Comparison of ENCODE assay signal across 16 cellular contexts in genomic region chr9:75181748-75182147, GRCh38.
DNase-seq lines count a peak whose midpoint lies in the region; ATAC-seq and TF ChIP-seq lines count a peak whose summit lies in the region.
"Had no signal": no experiment of that assay in that cellular context is flagged by ENCODE, and none has a peak within 500 bp of the region (broad histone marks: within the 10 kb centered on the region; RNA-seq: fewer than 3 reads in every experiment).

No MANE protein-coding gene starts in this region.

- H3K79me1 ChIP-seq in neuronal stem cell (ENCODE audit: low read depth, low read length), result no peaks in the 10 kb centered on the region

- H2AFZ ChIP-seq in GM23338 (peak overlapping the region; percentile 29; the same call in 1 of the 2 replicates), neuronal stem cell (ENCODE audit: low read length) (no peak overlapping the region)

- H3K79me2 ChIP-seq in GM23338 (replicated peaks; ENCODE audit: insufficient read depth), result no peaks in the 10 kb centered on the region

- DNase-seq in GM23338 (ENCODE audit: low spot score), result no peak
- peak; percentile 27 for DNase-seq in OCI-M1 (lab: John Stamatoyannopoulos, UW)
- peak; percentile 66 for DNase-seq in dermis blood vessel endothelial cell
- no peak for DNase-seq in left lung
- no peak for DNase-seq in neuronal stem cell (ENCODE audit: low spot score)
- no peak for DNase-seq in NCI-H2227 treated with DMSO at 0.1 percent for 48 hours (lab: John Stamatoyannopoulos, UW)
- DNase-seq in activated naive CD8-positive, alpha-beta T cell treated with anti-CD3 and anti-CD28 coated beads, Interleukin-2, amount 50 U/mL, for 24 hours, result no peak
- no peak for DNase-seq in cerebellar nuclear complex (lab: John Stamatoyannopoulos, UW)
- DNase-seq: activated CD8-positive, alpha-beta memory T cell treated with anti-CD3 and anti-CD28 coated beads for 24 hours; activated gamma-delta T cell treated with Interleukin-2 at 50 U/mL for 16 hours; colonic mucosa; H7; NCI-H510A; right lobe of liver had no signal

- H3K9me3 ChIP-seq in left lung (no peaks in the 10 kb centered on the region), neuronal stem cell (replicated peaks in 1 of 2; ENCODE audit: control insufficient read depth in 2 of 2, insufficient read depth in 1 of 2, low read depth in 1 of 2, low read length in 2 of 2) (no peaks in the 10 kb centered on the region)
- H3K9me3 ChIP-seq: colonic mucosa, gastroesophageal sphincter, right lobe of liver had no signal

- H3K36me3 ChIP-seq in GM23338 (ENCODE audit: insufficient read depth), result no peaks in the 10 kb centered on the region
- peaks cover 0 to 18% of the 10 kb centered on the region in 2 donors for H3K36me3 ChIP-seq in left lung
- no peaks in the 10 kb centered on the region for H3K36me3 ChIP-seq in neuronal stem cell (replicated peaks in 1 of 2; ENCODE audit: control insufficient read depth in 2 of 2, insufficient read depth in 2 of 2, low read length in 2 of 2)
- H3K36me3 ChIP-seq: colonic mucosa, right lobe of liver had no signal

- H4K91ac ChIP-seq in neuronal stem cell (ENCODE audit: low read depth, low read length, poor library complexity), result no peak overlapping the region

- TF ChIP-seq CTCF in GM23338 (conservative IDR thresholded peaks at IDR 0.05; ENCODE audit: low read depth in 2 of 2), result no peak
- TF ChIP-seq CTCF in left lung (IDR thresholded peaks at IDR 0.05), result no peak

- H3K27me3 Mint-ChIP-seq in GM23338 (ENCODE audit: insufficient read depth, low read depth, poor library complexity), result peaks cover 4% of the 10 kb centered on the region
- H3K27me3 Mint-ChIP-seq in activated naive CD8-positive, alpha-beta T cell treated with anti-CD3 and anti-CD28 coated beads, Interleukin-2, amount 50 U/mL, for 24 hours, result no peaks in the 10 kb centered on the region

- H3K4me1 ChIP-seq in GM23338 (ENCODE audit: insufficient read depth), result no peaks in the 10 kb centered on the region
- peaks cover 0 to 3% of the 10 kb centered on the region in 2 donors for H3K4me1 ChIP-seq in left lung
- no peaks in the 10 kb centered on the region for H3K4me1 ChIP-seq in neuronal stem cell (ENCODE audit: control insufficient read depth in 2 of 2, insufficient read depth in 1 of 2, low read depth in 1 of 2, low read length in 2 of 2)
- H3K4me1 ChIP-seq: colonic mucosa, gastroesophageal sphincter, right lobe of liver had no signal

- ATAC-seq in GM23338 (no peak), left lung (peak; percentile 24)
- no peak for ATAC-seq in activated naive CD8-positive, alpha-beta T cell treated with anti-CD3 and anti-CD28 coated beads, Interleukin-2, amount 50 U/mL, for 24 hours
- ATAC-seq: gastroesophageal sphincter had no signal

- H3K4ac ChIP-seq in neuronal stem cell (ENCODE audit: low read length), result no peak overlapping the region

- H3K9ac ChIP-seq in neuronal stem cell (ENCODE audit: low read depth, low read length, poor library complexity), result no peak overlapping the region

- H3K23ac ChIP-seq in neuronal stem cell (ENCODE audit: low read depth, low read length, poor library complexity), result no peak overlapping the region

- no peak overlapping the region for H2BK12ac ChIP-seq in neuronal stem cell (ENCODE audit: low read length)

- no peak overlapping the region for H2BK15ac ChIP-seq in neuronal stem cell (ENCODE audit: low read length)

- no peak overlapping the region for H3K27ac Mint-ChIP-seq in GM23338
- no peak overlapping the region for H3K27ac Mint-ChIP-seq in activated naive CD8-positive, alpha-beta T cell treated with anti-CD3 and anti-CD28 coated beads, Interleukin-2, amount 50 U/mL, for 24 hours

- H2BK5ac ChIP-seq in neuronal stem cell (ENCODE audit: low read length), result no peak overlapping the region

- no peaks in the 10 kb centered on the region for H3K9me2 ChIP-seq in GM23338 (ENCODE audit: insufficient read depth)

- H2AK5ac ChIP-seq in neuronal stem cell (ENCODE audit: low read depth, low read length), result no peak overlapping the region

- H3K27me3 ChIP-seq in GM23338 (ENCODE audit: insufficient read depth) (no peaks in the 10 kb centered on the region), left lung (no peaks in the 10 kb centered on the region), neuronal stem cell (ENCODE audit: control insufficient read depth in 3 of 3, insufficient read depth in 3 of 3, low read depth in 1 of 3, low read length in 3 of 3) (no peaks in the 10 kb centered on the region)
- H3K27me3 ChIP-seq: colonic mucosa, gastroesophageal sphincter, right lobe of liver had no signal

- H3K4me2 ChIP-seq in GM23338 (no peak overlapping the region), neuronal stem cell (ENCODE audit: insufficient read depth, low read length, poor library complexity, severe bottlenecking) (no peak overlapping the region)

- no CpG with 5 or more reads among the region's 1 CpG for WGBS in neuronal stem cell (ENCODE audit: extremely low coverage in 2 of 2, insufficient read length in 2 of 2, insufficient replicate concordance in 1 of 2), 2 donors

- H2BK120ac ChIP-seq in neuronal stem cell (ENCODE audit: low read depth, low read length), result no peak overlapping the region

- no peak overlapping the region for H3K14ac ChIP-seq in neuronal stem cell (ENCODE audit: low read length)

- H3K4me1 Mint-ChIP-seq in GM23338, result no peaks in the 10 kb centered on the region
- peaks cover 5% of the 10 kb centered on the region for H3K4me1 Mint-ChIP-seq in activated naive CD8-positive, alpha-beta T cell treated with anti-CD3 and anti-CD28 coated beads, Interleukin-2, amount 50 U/mL, for 24 hours

- H4K20me1 ChIP-seq in GM23338 (replicated peaks; ENCODE audit: insufficient read depth), result no peaks in the 10 kb centered on the region

- H3K27ac ChIP-seq in GM23338 (ENCODE audit: low read depth), result no peak overlapping the region
- H3K27ac ChIP-seq in left lung, result no peak overlapping the region
- H3K27ac ChIP-seq in neuronal stem cell (replicated peaks; ENCODE audit: low read length), result no peak overlapping the region
- H3K27ac ChIP-seq: C4-2B, colonic mucosa, gastroesophageal sphincter, right lobe of liver had no signal

- no peaks in the 10 kb centered on the region for H3F3A ChIP-seq in GM23338 (replicated peaks; ENCODE audit: low read depth)

- no peaks in the 10 kb centered on the region for H3K9me3 Mint-ChIP-seq in GM23338
- H3K9me3 Mint-ChIP-seq in activated naive CD8-positive, alpha-beta T cell treated with anti-CD3 and anti-CD28 coated beads, Interleukin-2, amount 50 U/mL, for 24 hours, result no peaks in the 10 kb centered on the region

- H3K36me3 Mint-ChIP-seq in GM23338 (ENCODE audit: low read depth), result no peaks in the 10 kb centered on the region
- H3K36me3 Mint-ChIP-seq in activated naive CD8-positive, alpha-beta T cell treated with anti-CD3 and anti-CD28 coated beads, Interleukin-2, amount 50 U/mL, for 24 hours (ENCODE audit: low read depth), result peaks cover 3% of the 10 kb centered on the region

- intact Hi-C loops in left lung (cut with DNase I), result no loop called here

- H4K8ac ChIP-seq in neuronal stem cell (ENCODE audit: low read depth, low read length), result no peak overlapping the region

- no peak overlapping the region for H3K18ac ChIP-seq in neuronal stem cell (ENCODE audit: low read length)

- H3K4me3 ChIP-seq in GM23338, result no peak overlapping the region
- H3K4me3 ChIP-seq in left lung, result no peak overlapping the region
- no peak overlapping the region for H3K4me3 ChIP-seq in neuronal stem cell (ENCODE audit: low read length in 2 of 2)
- H3K4me3 ChIP-seq: colonic mucosa, gastroesophageal sphincter, right lobe of liver had no signal

- H3K4me3 Mint-ChIP-seq in GM23338, result no peak overlapping the region
- no peak overlapping the region for H3K4me3 Mint-ChIP-seq in activated naive CD8-positive, alpha-beta T cell treated with anti-CD3 and anti-CD28 coated beads, Interleukin-2, amount 50 U/mL, for 24 hours

TF ChIP-seq in GM23338, 12 proteins besides CTCF, POLR2A, EP300 and RAD21 (continues in another document):
- TF ChIP-seq ZNF331 (CRISPR knock-in tag; IDR thresholded peaks at IDR 0.05; ENCODE audit: low read depth), result no peak
- no peak for TF ChIP-seq JUNB (IDR thresholded peaks at IDR 0.05; ENCODE audit: unreplicated experiment)
- TF ChIP-seq EZH2 (IDR thresholded peaks at IDR 0.05; ENCODE audit: low read depth, unreplicated experiment), result no peak
- no peak for TF ChIP-seq REST (IDR thresholded peaks at IDR 0.05; ENCODE audit: unreplicated experiment)
- no peak for TF ChIP-seq NANOG (IDR thresholded peaks at IDR 0.05; ENCODE audit: borderline replicate concordance)
- TF ChIP-seq ZNF114 (CRISPR knock-in tag; IDR thresholded peaks at IDR 0.05), result no peak
- TF ChIP-seq STAT1 (IDR thresholded peaks at IDR 0.05; ENCODE audit: unreplicated experiment), result no peak

Comparison
In these comparisons a context has a peak if more than half of its experiments do, and no peak if none do; other contexts are left out.
1. DNase-seq: peak in OCI-M1 (single experiment) and dermis blood vessel endothelial cell (single experiment); none in GM23338 (single experiment), left lung (0 of 2), neuronal stem cell (single experiment), NCI-H2227 treated with DMSO at 0.1 percent for 48 hours (single experiment), activated naive CD8-positive, alpha-beta T cell treated with anti-CD3 and anti-CD28 coated beads, Interleukin-2, amount 50 U/mL, for 24 hours (single experiment) and cerebellar nuclear complex (0 of 2).